ENCODE assay signal across 9 cellular contexts in genomic region chr1:169892176-169892818, GRCh38. TPM values are rescaled to one million over a fixed set of nuclear protein-coding genes. Genes with fewer than 3 reads are reported as not detected.
DNase-seq lines count a peak whose midpoint lies in the region; ATAC-seq and TF ChIP-seq lines count a peak whose summit lies in the region.
"Had no signal": no experiment of that assay in that cellular context is flagged by ENCODE, and none has a peak within 500 bp of the region (broad histone marks: within the 10 kb centered on the region; RNA-seq: fewer than 3 reads in every experiment).

No MANE protein-coding gene starts in this region.

- H2AFZ ChIP-seq in ACC112 (ENCODE audit: low read length, unreplicated experiment), result no peak overlapping the region

- H3K9ac ChIP-seq in HUES64 (ENCODE audit: low read depth, low read length), result no peak overlapping the region

- 81% methylated on average over 7 of the region's 7 CpGs for WGBS in HUES64

- H3K9me3 ChIP-seq in HUES64 (ENCODE audit: insufficient read depth, low read depth, low read length), result no peaks in the 10 kb centered on the region
- H3K9me3 ChIP-seq in muscle layer of duodenum (ENCODE audit: control insufficient read depth in 1 of 2, low read length in 2 of 2), result no peaks in the 10 kb centered on the region

- H3K4me1 ChIP-seq in ACC112 (ENCODE audit: control insufficient read depth, insufficient read depth, low read length, unreplicated experiment) (peaks cover 18% of the 10 kb centered on the region), HUES64 (ENCODE audit: insufficient read depth, low read length) (peaks cover 24% of the 10 kb centered on the region), muscle layer of duodenum (ENCODE audit: control insufficient read depth in 1 of 2, insufficient read depth in 2 of 2, low read length in 2 of 2) (peaks cover 11 to 12% of the 10 kb centered on the region in 2 donors)

- H3K36me3 ChIP-seq in ACC112 (ENCODE audit: insufficient read depth, low read length) (peaks cover 3% of the 10 kb centered on the region; the same call in 1 of the 2 replicates), HUES64 (ENCODE audit: insufficient read depth, low read length) (peaks cover 14% of the 10 kb centered on the region), muscle layer of duodenum (ENCODE audit: control insufficient read depth in 1 of 2, insufficient read depth in 2 of 2, low read length in 2 of 2) (peaks cover 4 to 10% of the 10 kb centered on the region in 2 donors)

- peak overlapping the region; percentile 82 for H3K4me3 ChIP-seq in ACC112 (ENCODE audit: low read depth, low read length)
- H3K4me3 ChIP-seq in HUES64 (ENCODE audit: low read length), result peak overlapping the region; percentile 66
- peak overlapping the region; percentile 79 for H3K4me3 ChIP-seq in cardiac fibroblast (replicated peaks in 1 of 2; ENCODE audit: low read depth in 2 of 2, low read length in 2 of 2)
- H3K4me3 ChIP-seq in muscle layer of duodenum (ENCODE audit: low read depth in 1 of 2, low read length in 2 of 2), result peak overlapping the region; percentile 83 to 94

- H3K27me3 ChIP-seq in ACC112 (ENCODE audit: insufficient read depth, low read length) (no peaks in the 10 kb centered on the region), HUES64 (ENCODE audit: insufficient read depth, low read length) (no peaks in the 10 kb centered on the region), muscle layer of duodenum (ENCODE audit: low read depth, low read length) (no peaks in the 10 kb centered on the region)

- no peak for TF ChIP-seq CTCF in cardiac fibroblast (IDR thresholded peaks at IDR 0.05; ENCODE audit: low read depth, low read length)
- TF ChIP-seq CTCF in GM13976 (IDR thresholded peaks at IDR 0.05; ENCODE audit: borderline replicate concordance, control extremely low read depth, extremely low read depth, insufficient read depth, missing control alignments), result no peak

- no peak for ATAC-seq in HG03460 (IDR thresholded peaks at IDR 0.05; ENCODE audit: unreplicated experiment)

- H3K27ac ChIP-seq in ACC112 (ENCODE audit: low read depth, low read length), result no peak overlapping the region
- no peak overlapping the region for H3K27ac ChIP-seq in HUES64 (ENCODE audit: low read depth, low read length)
- peak overlapping the region; percentile 100 for H3K27ac ChIP-seq in muscle layer of duodenum (ENCODE audit: low read length)

- in situ Hi-C loops in GM13976 (cut with MboI; ENCODE audit: low sequenced_read_pairs, unreplicated experiment), result no loop called here

- H3K79me2 ChIP-seq in ACC112 (ENCODE audit: control insufficient read depth, insufficient read depth, low read length, unreplicated experiment), result peaks cover 43% of the 10 kb centered on the region

- DNase-seq in cardiac fibroblast (ENCODE audit: low read depth in 2 of 2) (no peak), GM13976 (ENCODE audit: low spot score) (no peak), NCI-H1048 (lab: John Stamatoyannopoulos, UW) (no peak)
- no peak for DNase-seq in activated CD4-positive, CD25-positive, alpha-beta regulatory T cell treated with anti-CD3 and anti-CD28 coated beads, Interleukin-2, amount 50 U/mL, for 72 hours
- DNase-seq: SHP77 treated with DMSO at 0.1 percent for 48 hours had no signal

RNA-seq across cellular contexts. Expression of gene SCYL3, which starts 1.4 kb away (rescaled TPM):
- polyA plus RNA-seq in HUES64 (2013, experiment 1 of 2), result 3.5 TPM
- 5.8 TPM for polyA plus RNA-seq in HUES64 (2013, experiment 2 of 2)
